14 cellular contexts compared by ENCODE assay signal in the genomic region with DNA sequence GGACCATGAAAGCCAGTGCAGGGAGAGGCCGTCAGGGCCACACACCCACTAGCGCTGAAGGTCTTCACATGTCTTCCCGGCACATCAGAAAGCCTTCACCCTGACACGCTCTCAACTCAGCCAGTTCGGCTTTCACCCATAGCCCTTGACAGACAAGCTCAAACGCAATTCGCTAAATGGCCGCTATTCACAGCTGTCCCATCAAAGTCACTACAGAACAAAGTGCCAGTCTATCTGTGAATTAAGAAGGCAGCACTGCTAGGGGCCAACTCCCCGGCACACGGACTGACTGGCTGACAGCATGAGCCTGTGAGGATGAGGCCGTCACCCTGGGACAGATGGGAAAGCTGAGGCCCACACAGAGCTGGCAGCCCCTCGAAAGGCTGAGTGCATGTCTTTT. TPM values are rescaled to one million over a fixed set of nuclear protein-coding genes. Genes with fewer than 3 reads are reported as not detected.
DNase-seq lines count a peak whose midpoint lies in the region; ATAC-seq and TF ChIP-seq lines count a peak whose summit lies in the region.
"Had no signal": no experiment of that assay in that cellular context is flagged by ENCODE, and none has a peak within 500 bp of the region (broad histone marks: within the 10 kb centered on the region; RNA-seq: fewer than 3 reads in every experiment).

No MANE protein-coding gene starts in this region.

- H3K4me3 ChIP-seq in IMR-90 (ENCODE audit: insufficient read depth, low read depth, low read length) (no peak overlapping the region), endodermal cell (ENCODE audit: low read length) (no peak overlapping the region), mucosa of rectum (ENCODE audit: low read length in 2 of 2) (no peak overlapping the region), stomach smooth muscle (ENCODE audit: low read length in 2 of 2) (no peak overlapping the region)
- H3K4me3 ChIP-seq: suprapubic skin had no signal

- TF ChIP-seq POLR2A in IMR-90 (IDR thresholded peaks at IDR 0.05; ENCODE audit: low read depth, low read length): no peak

- no peak overlapping the region for H3K27ac Mint-ChIP-seq in endodermal cell
- H3K27ac Mint-ChIP-seq in CD4-positive, alpha-beta T cell: no peak overlapping the region
- H3K27ac Mint-ChIP-seq: activated naive CD8-positive, alpha-beta T cell treated with anti-CD3 and anti-CD28 coated beads, Interleukin-2, amount 10 ng/mL, durations not matched to agents 7 days and 5 days had no signal

- H2AK9ac ChIP-seq in IMR-90 (replicated peaks; ENCODE audit: low read depth, low read length, poor library complexity): no peak overlapping the region

- dilution Hi-C loops in IMR-90 (cut with HindIII; ENCODE audit: low sequenced_read_pairs, unreplicated experiment): no loop called here

- H3K9me3 ChIP-seq in IMR-90 (ENCODE audit: control insufficient read depth, insufficient read depth, low read length) (no peaks in the 10 kb centered on the region), endodermal cell (ENCODE audit: control insufficient read depth, low read length) (no peaks in the 10 kb centered on the region), mucosa of rectum (ENCODE audit: control insufficient read depth in 2 of 2, low read length in 2 of 2) (no peaks in the 10 kb centered on the region), stomach smooth muscle (ENCODE audit: control insufficient read depth in 2 of 2, low read length in 2 of 2) (no peaks in the 10 kb centered on the region)
- no peaks in the 10 kb centered on the region for H3K9me3 ChIP-seq in CD4-positive, alpha-beta T cell (ENCODE audit: control insufficient read depth, low read length)
- H3K9me3 ChIP-seq: suprapubic skin had no signal

- H3K9me1 ChIP-seq in IMR-90 (ENCODE audit: insufficient read depth, low read length): peaks cover 15% of the 10 kb centered on the region; the same call in 1 of the 2 replicates

- peak overlapping the region; percentile 27; the same call in 1 of the 2 replicates for H4K91ac ChIP-seq in IMR-90 (ENCODE audit: insufficient read depth, low read depth, low read length)

- BruUV-seq in IMR-90 (replicated peaks; lab: Mats Ljungman, UMichigan): no TSS peak

- ATAC-seq in IMR-90 (ENCODE audit: low read depth) (no peak), GM18519 (IDR thresholded peaks at IDR 0.05; ENCODE audit: low FRiP score, unreplicated experiment) (no peak)
- no peak for ATAC-seq in CD4-positive, alpha-beta T cell (ENCODE audit: poor library complexity)

- H3K27me3 Mint-ChIP-seq in endodermal cell (ENCODE audit: insufficient read depth): no peaks in the 10 kb centered on the region
- H3K27me3 Mint-ChIP-seq in CD4-positive, alpha-beta T cell: no peaks in the 10 kb centered on the region
- H3K27me3 Mint-ChIP-seq: activated naive CD8-positive, alpha-beta T cell treated with anti-CD3 and anti-CD28 coated beads, Interleukin-2, amount 10 ng/mL, durations not matched to agents 7 days and 5 days; naive B cell had no signal

- no peak overlapping the region for H3K4me2 ChIP-seq in IMR-90 (ENCODE audit: low read depth, low read length)

- H3K4me1 Mint-ChIP-seq in endodermal cell: no peaks in the 10 kb centered on the region
- H3K4me1 Mint-ChIP-seq in CD4-positive, alpha-beta T cell (ENCODE audit: low read depth): no peaks in the 10 kb centered on the region
- H3K4me1 Mint-ChIP-seq: activated naive CD8-positive, alpha-beta T cell treated with anti-CD3 and anti-CD28 coated beads, Interleukin-2, amount 10 ng/mL, durations not matched to agents 7 days and 5 days had no signal

- peak overlapping the region; percentile 10 for H3K4ac ChIP-seq in IMR-90 (ENCODE audit: low read depth, low read length)

- in situ Hi-C loops in IMR-90 (cut with MboI; ENCODE audit: low sequenced_read_pairs): no loop called here

- no peaks in the 10 kb centered on the region for H3K9me3 Mint-ChIP-seq in endodermal cell
- H3K9me3 Mint-ChIP-seq in CD4-positive, alpha-beta T cell: no peaks in the 10 kb centered on the region
- H3K9me3 Mint-ChIP-seq: activated naive CD8-positive, alpha-beta T cell treated with anti-CD3 and anti-CD28 coated beads, Interleukin-2, amount 10 ng/mL, durations not matched to agents 7 days and 5 days had no signal

- H3K36me3 ChIP-seq in IMR-90 (ENCODE audit: control insufficient read depth, insufficient read depth, low read length): peaks cover 22% of the 10 kb centered on the region
- H3K36me3 ChIP-seq in endodermal cell (ENCODE audit: control insufficient read depth, insufficient read depth, low read length): peaks cover 86% of the 10 kb centered on the region
- H3K36me3 ChIP-seq in mucosa of rectum (ENCODE audit: control insufficient read depth in 2 of 2, insufficient read depth in 2 of 2, low read length in 2 of 2): peaks cover 21 to 25% of the 10 kb centered on the region in 2 donors
- peaks cover 21 to 40% of the 10 kb centered on the region in 2 donors for H3K36me3 ChIP-seq in stomach smooth muscle (ENCODE audit: control insufficient read depth in 2 of 2, insufficient read depth in 2 of 2, low read length in 2 of 2)

- intact Hi-C loops in IMR-90 (cut with micrococcal nuclease): no loop called here
- intact Hi-C loops in CD4-positive, alpha-beta T cell (cut with DNase I, micrococcal nuclease): no loop called here

- POLR2A ChIA-PET in IMR-90 (lab: Charles Lee; ENCODE audit: unreplicated experiment): no interaction called here
- POLR2A ChIA-PET in CD4-positive, alpha-beta T cell (lab: Charles Lee): no interaction called here

- 93% methylated on average over 6 of the region's 12 CpGs; no CpG with 5 or more reads in 1 of the 2 experiments for WGBS in IMR-90 (ENCODE audit: extremely low coverage in 2 of 2, insufficient read length in 1 of 2), 2 experiments
- 94 to 96% methylated on average over 11 to 12 of the region's 12 CpGs for WGBS in endodermal cell (ENCODE audit: insufficient coverage in 1 of 2, insufficient read length in 1 of 2), 2 experiments

- H3K18ac ChIP-seq in IMR-90 (ENCODE audit: low read depth, low read length): no peak overlapping the region

- no peak overlapping the region for H2BK20ac ChIP-seq in IMR-90 (ENCODE audit: low read depth, low read length)

- H3K14ac ChIP-seq in IMR-90 (replicated peaks; ENCODE audit: low read depth, low read length): no peak overlapping the region; the same call in 1 of the 2 replicates

- H4K5ac ChIP-seq in IMR-90 (ENCODE audit: low read depth, low read length): no peak overlapping the region

- no peak overlapping the region for H2BK5ac ChIP-seq in IMR-90 (ENCODE audit: low read depth, low read length, poor library complexity, severe bottlenecking)

- H3K23ac ChIP-seq in IMR-90 (ENCODE audit: low read depth, low read length): no peak overlapping the region

- H2AK5ac ChIP-seq in IMR-90 (ENCODE audit: low read depth, low read length): peak overlapping the region; percentile 41

- no peak for TF ChIP-seq RAD21 in IMR-90 (IDR thresholded peaks at IDR 0.05; ENCODE audit: low read length)

- H4K8ac ChIP-seq in IMR-90 (ENCODE audit: low read depth in 2 of 2, low read length in 2 of 2): no peak overlapping the region

- H3K4me3 Mint-ChIP-seq in endodermal cell: no peak overlapping the region
- no peak overlapping the region for H3K4me3 Mint-ChIP-seq in CD4-positive, alpha-beta T cell
- H3K4me3 Mint-ChIP-seq: activated naive CD8-positive, alpha-beta T cell treated with anti-CD3 and anti-CD28 coated beads, Interleukin-2, amount 10 ng/mL, durations not matched to agents 7 days and 5 days; naive B cell had no signal

- no peak overlapping the region for H2BK15ac ChIP-seq in IMR-90 (ENCODE audit: low read depth, low read length)

- H3K27ac ChIP-seq in IMR-90 (ENCODE audit: insufficient read depth, low read length): no peak overlapping the region
- H3K27ac ChIP-seq in endodermal cell (ENCODE audit: low read depth, low read length): peak overlapping the region; percentile 84
- peak overlapping the region; percentile 28 to 30 for H3K27ac ChIP-seq in mucosa of rectum (ENCODE audit: low read depth in 2 of 2, low read length in 2 of 2)
- H3K27ac ChIP-seq in stomach smooth muscle (ENCODE audit: low read length): peak overlapping the region; percentile 80
- H3K27ac ChIP-seq in CD4-positive, alpha-beta T cell (ENCODE audit: low read depth, low read length): no peak overlapping the region

- CTCF ChIA-PET in IMR-90 (lab: Yijun Ruan, JAX): interaction anchor here (0.6 to 2.1 kb wide), 2 partner anchors 127 to 174 kb away, joined by 3 to 6 read pairs; no protein-coding TSS in a partner anchor
- CTCF ChIA-PET in CD4-positive, alpha-beta T cell (lab: Charles Lee): no interaction called here

- H3K4me1 ChIP-seq in IMR-90 (ENCODE audit: control insufficient read depth, insufficient read depth, low read length) (peaks cover 22% of the 10 kb centered on the region), endodermal cell (ENCODE audit: control insufficient read depth, insufficient read depth, low read length) (no peaks in the 10 kb centered on the region), mucosa of rectum (ENCODE audit: control insufficient read depth in 2 of 2, insufficient read depth in 2 of 2, low read length in 2 of 2) (peaks cover 2 to 3% of the 10 kb centered on the region in 2 donors), stomach smooth muscle (ENCODE audit: control insufficient read depth, insufficient read depth, low read length) (peaks cover 43% of the 10 kb centered on the region)

- H3K56ac ChIP-seq in IMR-90 (ENCODE audit: extremely low read depth, insufficient read depth, low read length): no peak overlapping the region

- DNase-seq in IMR-90: no peak
- no peak for DNase-seq in endodermal cell
- DNase-seq in CD4-positive, alpha-beta T cell: no peak
- no peak for DNase-seq in NCI-H510A treated with DMSO at 0.1 percent for 48 hours (lab: John Stamatoyannopoulos, UW)
- DNase-seq in NCI-H1417 (lab: John Stamatoyannopoulos, UW): no peak
- DNase-seq: activated CD4-positive, CD25-positive, alpha-beta regulatory T cell; activated naive CD8-positive, alpha-beta T cell treated with anti-CD3 and anti-CD28 coated beads, Interleukin-2, amount 10 ng/mL, durations not matched to agents 7 days and 5 days; activated T-cell treated with anti-CD3 and anti-CD28 coated beads for 4 hours; DMS153; naive B cell had no signal

- TF ChIP-seq CTCF in IMR-90 (conservative IDR thresholded peaks at IDR 0.05; ENCODE audit: low read depth, low read length): no peak
- no peak for TF ChIP-seq CTCF in endodermal cell (conservative IDR thresholded peaks at IDR 0.05)
- TF ChIP-seq CTCF in CD4-positive, alpha-beta T cell (IDR thresholded peaks at IDR 0.05): no peak

- H3K9ac ChIP-seq in IMR-90 (ENCODE audit: low read depth, low read length) (no peak overlapping the region), endodermal cell (ENCODE audit: extremely low read depth, low read length, poor library complexity, severe bottlenecking) (no peak overlapping the region), mucosa of rectum (ENCODE audit: low read depth in 1 of 2, low read length in 2 of 2) (no peak overlapping the region), stomach smooth muscle (ENCODE audit: low read length in 2 of 2) (peak overlapping the region in 1 of 2 donors; percentile 1)

- H2BK120ac ChIP-seq in IMR-90 (ENCODE audit: low read depth, low read length): no peak overlapping the region

- H3K79me1 ChIP-seq in IMR-90 (ENCODE audit: low read depth in 1 of 2, low read length in 2 of 2): no peaks in the 10 kb centered on the region; a peak in 1 of 4 replicates

- H2AFZ ChIP-seq in IMR-90 (replicated peaks; ENCODE audit: low read length, poor library complexity): no peak overlapping the region

- H3K36me3 Mint-ChIP-seq in endodermal cell (ENCODE audit: low read depth): peaks cover 54% of the 10 kb centered on the region
- H3K36me3 Mint-ChIP-seq in CD4-positive, alpha-beta T cell (ENCODE audit: low read depth): peaks cover 75% of the 10 kb centered on the region
- H3K36me3 Mint-ChIP-seq: activated naive CD8-positive, alpha-beta T cell treated with anti-CD3 and anti-CD28 coated beads, Interleukin-2, amount 10 ng/mL, durations not matched to agents 7 days and 5 days had no signal

- H3K27me3 ChIP-seq in IMR-90 (ENCODE audit: control insufficient read depth, insufficient read depth, low read length) (no peaks in the 10 kb centered on the region), endodermal cell (ENCODE audit: control insufficient read depth, insufficient read depth, low read length, poor library complexity, severe bottlenecking) (no peaks in the 10 kb centered on the region), mucosa of rectum (ENCODE audit: control insufficient read depth in 2 of 2, insufficient read depth in 2 of 2, low read length in 2 of 2) (no peaks in the 10 kb centered on the region), stomach smooth muscle (ENCODE audit: control insufficient read depth in 1 of 2, insufficient read depth in 2 of 2, low read length in 2 of 2) (no peaks in the 10 kb centered on the region)
- H3K27me3 ChIP-seq in CD4-positive, alpha-beta T cell (ENCODE audit: control insufficient read depth, insufficient read depth, low read length): no peaks in the 10 kb centered on the region
- H3K27me3 ChIP-seq: suprapubic skin had no signal

- peaks cover 17% of the 10 kb centered on the region for H4K20me1 ChIP-seq in IMR-90 (ENCODE audit: insufficient read depth, low read length)

RNA-seq across cellular contexts. Expression of gene ACOX3, which starts 45.7 kb away (rescaled TPM):
- total RNA-seq in IMR-90 (2012; rRNA removed): 24.2 and 25.8 TPM in 2 replicates
- 13.2 and 15.2 TPM in 2 replicates for polyA plus RNA-seq in IMR-90 (2012; rRNA removed)
- polyA plus RNA-seq in IMR-90 (2012; cell fraction: cytosol; rRNA removed): 8.9 and 9.6 TPM in 2 replicates
- 18.2 and 21.1 TPM in 2 replicates for polyA plus RNA-seq in IMR-90 (2012; cell fraction: nucleus; rRNA removed; ENCODE audit: low replicate concordance)
- total RNA-seq in endodermal cell: 100 to 1,000 TPM in 1 of 2 donors, 10 to 100 TPM in 1; 55.1 to 146 TPM
- polyA plus RNA-seq in endodermal cell (2013, experiment 1 of 2): 23.7 TPM
- polyA plus RNA-seq in endodermal cell (2013, experiment 2 of 2): 23.1 TPM
- total RNA-seq in CD4-positive, alpha-beta T cell: 1 to 10 TPM; 4.9 to 6.1 TPM

RNA-seq across cellular contexts. Expression of gene TRMT44, which starts 45.8 kb away (rescaled TPM):
- total RNA-seq in IMR-90 (2012; rRNA removed) (7.3 and 9.7 TPM in 2 replicates), endodermal cell (100 to 1,000 TPM in 1 of 2 donors, 10 to 100 TPM in 1; 45.9 to 114 TPM)
- polyA plus RNA-seq in IMR-90 (2012; rRNA removed): 6.3 and 8.1 TPM in 2 replicates
- 3.5 and 5.1 TPM in 2 replicates for polyA plus RNA-seq in IMR-90 (2012; cell fraction: cytosol; rRNA removed)
- 15.8 and 24.6 TPM in 2 replicates for polyA plus RNA-seq in IMR-90 (2012; cell fraction: nucleus; rRNA removed; ENCODE audit: low replicate concordance)
- 27.2 TPM for polyA plus RNA-seq in endodermal cell (2013, experiment 1 of 2)
- polyA plus RNA-seq in endodermal cell (2013, experiment 2 of 2): 32.3 TPM
- total RNA-seq in CD4-positive, alpha-beta T cell: 10 to 100 TPM; 25.6 to 29.2 TPM

Comparison
In these comparisons a context has a peak if more than half of its experiments do, and no peak if none do; other contexts are left out.
1. H3K27ac ChIP-seq: peak in endodermal cell (single experiment), mucosa of rectum (2 of 2) and stomach smooth muscle (single experiment); none in IMR-90 (single experiment) and CD4-positive, alpha-beta T cell (single experiment).